In genomic region chr10:83007521-83007920, GRCh38 we compare ENCODE assay signal across 3 cellular contexts.
"Had no signal": no experiment of that assay in that cellular context is flagged by ENCODE, and none has a peak within 500 bp of the region (broad histone marks: within the 10 kb centered on the region; RNA-seq: fewer than 3 reads in every experiment).

No MANE protein-coding gene starts in this region.

- ATAC-seq: GM12878 had no signal

- DNase-seq: GDM1, GF-D8 had no signal

- H3K4me3 ChIP-seq: GM12878 had no signal
